ENCODE assay signal across 8 cellular contexts in the genomic region with DNA sequence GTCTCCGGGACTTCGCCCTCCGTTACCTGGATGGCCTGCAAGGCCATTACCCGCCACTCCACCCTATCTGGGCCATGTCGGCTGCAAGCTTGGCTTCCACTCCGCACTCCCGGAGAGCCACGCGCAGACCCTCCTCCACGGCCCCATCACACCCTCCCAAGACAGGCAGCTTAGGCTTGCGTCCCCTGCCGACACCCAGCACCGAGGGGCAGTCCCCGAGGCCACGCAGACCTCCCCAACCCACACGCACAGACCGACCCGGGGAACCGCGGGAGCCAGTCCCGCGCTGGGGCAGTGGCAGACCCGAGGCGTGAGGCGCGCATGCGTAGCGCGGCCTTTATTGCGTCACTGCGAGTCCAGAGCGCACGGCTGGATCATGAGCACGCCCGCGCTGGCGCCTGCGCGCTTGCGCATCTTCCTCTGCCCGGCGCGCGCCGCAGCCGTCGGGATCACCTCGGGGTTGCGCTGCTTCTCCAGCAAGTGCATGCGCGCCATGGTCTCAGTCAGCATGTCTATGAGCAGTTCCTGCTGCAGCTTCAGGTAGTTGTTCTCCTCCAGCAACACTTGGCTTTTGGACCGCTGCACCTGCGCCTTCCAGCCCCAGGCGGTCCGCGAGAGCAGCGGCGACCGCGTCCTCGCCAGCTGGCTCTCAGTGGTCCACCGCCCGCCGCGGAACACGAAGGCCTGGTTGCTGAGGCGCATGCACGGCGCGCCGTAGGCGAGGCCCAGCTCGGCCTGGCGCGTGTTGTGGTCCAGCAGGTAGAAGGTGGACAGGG. TPM values are rescaled to one million over a fixed set of nuclear protein-coding genes. Genes with fewer than 3 reads are reported as not detected.
A peak's percentile ranks its signal among the peaks of the same experiment; 100 is the strongest.
DNase-seq lines count a peak whose midpoint lies in the region; ATAC-seq and TF ChIP-seq lines count a peak whose summit lies in the region.

No MANE protein-coding gene starts in this region.

- intact Hi-C loops in OCI-LY7 (cut with micrococcal nuclease; ENCODE audit: unreplicated experiment): loop anchor here (1.0 kb wide), 2 partner anchors 20 to 54 kb away; a partner anchor contains a TSS

- BruUV-seq in OCI-LY7 (replicated peaks; lab: Mats Ljungman, UMichigan): no TSS peak

- DNase-seq in DMS 273 treated with DMSO at 0.1 percent for 48 hours (lab: John Stamatoyannopoulos, UW) (peak; percentile 82), HuH-7.5 (ENCODE audit: low spot score) (peak; percentile 88), OCI-LY7 (ENCODE audit: low spot score) (peak; percentile 97), activated T-cell treated with anti-CD3 and anti-CD28 coated beads for 48 hours (ENCODE audit: low read depth) (peak; percentile 95), epithelial cell of proximal tubule (ENCODE audit: low read depth) (no peak), mucosa of gallbladder (ENCODE audit: low spot score) (peak; percentile 97)
- peak; percentile 71 to 85 for DNase-seq in stimulated activated CD8-positive, alpha-beta memory T cell treated with anti-CD3 and anti-CD28 coated beads, Interleukin-4, amount 100 ng/mL, for 1 hour (ENCODE audit: low read depth in 2 of 2, low spot score in 1 of 2)

- peak overlapping the region; percentile 61 for H3K27ac ChIP-seq in OCI-LY7 (ENCODE audit: low read depth, low read length, poor library complexity, severe bottlenecking)

- TF ChIP-seq CTCF in OCI-LY7 (conservative IDR thresholded peaks at IDR 0.05; ENCODE audit: low read length): no peak
- no peak for TF ChIP-seq CTCF in epithelial cell of proximal tubule (conservative IDR thresholded peaks at IDR 0.05; ENCODE audit: low read depth, low read length)

- H3K4me3 ChIP-seq in OCI-LY7 (ENCODE audit: low read depth, low read length, poor library complexity, severe bottlenecking): peak overlapping the region; percentile 90
- H3K4me3 ChIP-seq in epithelial cell of proximal tubule (ENCODE audit: low read depth, low read length): peak overlapping the region; percentile 99

- peaks cover 30% of the 10 kb centered on the region for H3K4me1 ChIP-seq in OCI-LY7 (ENCODE audit: insufficient read depth, low read length, poor library complexity, severe bottlenecking)

- peak; percentile 86 for ATAC-seq in GM21529 (IDR thresholded peaks at IDR 0.05; ENCODE audit: unreplicated experiment)

- H3K9me2 ChIP-seq in OCI-LY7 (ENCODE audit: insufficient read depth, low read length): no peaks in the 10 kb centered on the region

- no peaks in the 10 kb centered on the region for H4K20me1 ChIP-seq in OCI-LY7 (ENCODE audit: insufficient read depth, low read length)

- CTCF ChIA-PET in OCI-LY7 (lab: Charles Lee; ENCODE audit: unreplicated experiment): no interaction called here

- H3K79me2 ChIP-seq in OCI-LY7 (ENCODE audit: insufficient read depth, low read depth, low read length): peaks cover 20% of the 10 kb centered on the region; the same call in 1 of the 2 replicates

- H3K36me3 ChIP-seq in OCI-LY7 (ENCODE audit: insufficient read depth, low read length): peaks cover 8% of the 10 kb centered on the region

- peak overlapping the region; percentile 73 for H3K4me2 ChIP-seq in OCI-LY7 (ENCODE audit: low read length)

- H2AFZ ChIP-seq in OCI-LY7 (ENCODE audit: low read length): peak overlapping the region; percentile 77

- H3K9me3 ChIP-seq in OCI-LY7 (ENCODE audit: low read length): no peaks in the 10 kb centered on the region

- POLR2A ChIA-PET in OCI-LY7 (lab: Charles Lee): interaction anchor here (0.6 to 2.6 kb wide), 7 partner anchors 9 to 55 kb away, joined by 3 to 9 read pairs (median 3); a partner anchor contains a TSS

RNA-seq across cellular contexts. Expression of a gene that starts 2.4 kb away (rescaled TPM):
- 0.21 TPM in 1 of 2 replicates, not detected in the other for total RNA-seq in OCI-LY7 (2014; rRNA removed; shearing (Covaris generic))
- total RNA-seq in OCI-LY7 (2022): not detected in 2 replicates
- total RNA-seq in epithelial cell of proximal tubule: not detected in 2 replicates
- not detected for total RNA-seq in mucosa of gallbladder

RNA-seq across cellular contexts. Expression of a gene that starts 20.3 kb away (rescaled TPM):
- total RNA-seq in OCI-LY7 (2014; rRNA removed; shearing (Covaris generic)): 164 and 256 TPM in 2 replicates
- total RNA-seq in OCI-LY7 (2022) (412 and 451 TPM in 2 replicates), epithelial cell of proximal tubule (390 and 467 TPM in 2 replicates), mucosa of gallbladder (696 TPM)

RNA-seq across cellular contexts. Expression of a gene that starts 54.2 kb away (rescaled TPM):
- 12.1 and 17.0 TPM in 2 replicates for total RNA-seq in OCI-LY7 (2014; rRNA removed; shearing (Covaris generic))
- total RNA-seq in OCI-LY7 (2022) (27.4 and 31.4 TPM in 2 replicates), epithelial cell of proximal tubule (11.8 and 24.3 TPM in 2 replicates), mucosa of gallbladder (36.6 TPM)

RNA-seq across cellular contexts. Expression of a gene that starts 55.0 kb away (rescaled TPM):
- total RNA-seq in OCI-LY7 (2014; rRNA removed; shearing (Covaris generic)): 814 and 1,035 TPM in 2 replicates
- total RNA-seq in OCI-LY7 (2022) (959 and 1,011 TPM in 2 replicates), epithelial cell of proximal tubule (405 and 511 TPM in 2 replicates), mucosa of gallbladder (466 TPM)
